In the genomic region with DNA sequence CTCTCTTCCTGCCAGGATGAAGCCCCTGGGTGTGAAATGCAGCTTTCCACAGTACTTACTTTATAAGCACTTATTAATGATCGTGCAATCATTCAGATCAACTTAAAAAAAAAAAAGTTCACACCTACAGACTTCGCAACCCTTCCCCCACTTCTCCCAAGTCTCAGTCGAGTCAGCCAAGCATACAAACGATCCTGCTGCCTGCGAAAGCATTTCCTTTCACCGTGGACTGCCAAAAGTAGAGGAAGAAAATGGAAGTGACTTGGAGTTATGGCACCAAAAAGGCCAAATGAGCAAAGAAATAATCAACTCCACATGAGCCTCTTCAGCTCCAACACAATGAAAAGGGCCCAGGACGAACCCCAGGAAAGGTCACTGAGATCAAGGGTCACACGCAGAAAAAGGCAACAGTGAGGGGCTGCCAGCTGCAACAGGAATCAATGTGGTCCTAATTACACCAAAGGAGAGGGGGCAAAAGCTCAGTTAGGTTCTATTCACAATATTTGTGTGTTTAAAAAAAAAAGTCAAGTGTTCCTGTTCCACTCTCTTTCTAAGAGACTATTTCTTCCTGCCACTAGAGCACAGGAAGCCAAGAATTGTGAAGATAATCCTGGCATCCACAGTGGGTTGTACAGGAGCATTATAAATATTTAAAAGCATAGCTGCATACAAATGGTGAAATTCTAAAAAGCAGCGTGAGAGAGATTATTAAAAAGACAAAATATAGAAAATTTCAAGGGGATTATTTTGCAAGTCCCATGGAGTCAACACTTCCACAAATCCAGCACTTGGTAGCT, we compare ENCODE assay signal across 1 cellular context.
TF ChIP-seq lines count a peak whose summit lies in the region.

No MANE protein-coding gene starts in this region.

TF ChIP-seq in endothelial cell of umbilical vein, 7 proteins besides CTCF, POLR2A, EP300 and RAD21 (continued from another document):
- no peak for TF ChIP-seq MYC (IDR thresholded peaks at IDR 0.05; ENCODE audit: low read depth, low read length)
